ENCODE assay signal across 8 cellular contexts in genomic region chr15:31870336-31871158, GRCh38. TPM values are rescaled to one million over a fixed set of nuclear protein-coding genes. Genes with fewer than 3 reads are reported as not detected.
DNase-seq lines count a peak whose midpoint lies in the region; ATAC-seq and TF ChIP-seq lines count a peak whose summit lies in the region.

OTUD7A (minus strand) TSS chr15:31870673.

- no peaks in the 10 kb centered on the region for H3K79me2 ChIP-seq in fibroblast of lung (ENCODE audit: control insufficient read depth, insufficient read depth, low read length)

- TF ChIP-seq EP300 in Ishikawa (IDR thresholded peaks at IDR 0.05; ENCODE audit: borderline replicate concordance) = no peak

- H3K27me3 Mint-ChIP-seq in naive thymus-derived CD4-positive, alpha-beta T cell = peaks cover 4 to 56% (median 11%) of the 10 kb centered on the region in 5 donors

- peak; percentile 86 for ATAC-seq in GM21576 (IDR thresholded peaks at IDR 0.05; ENCODE audit: unreplicated experiment)
- peak; percentile 94 for ATAC-seq in naive thymus-derived CD4-positive, alpha-beta T cell

- DNase-seq in DMS 273 (lab: John Stamatoyannopoulos, UW; ENCODE audit: unreplicated experiment) (peak; percentile 94), activated T-helper 1 cell treated with Interleukin-2 at 50 U/mL for 16 hours (ENCODE audit: low read depth) (peak; percentile 83), fibroblast of lung (ENCODE audit: low read depth in 2 of 2) (peak; percentile 68 to 71)
- peak; percentile 78 to 92 (median 89) for DNase-seq in naive thymus-derived CD4-positive, alpha-beta T cell
- DNase-seq in stimulated activated CD8-positive, alpha-beta memory T cell treated with anti-CD3 and anti-CD28 coated beads, Interleukin-7, amount 100 ng/mL, for 48 hours (ENCODE audit: extremely low read depth in 1 of 2, low read depth in 1 of 2) = peak; percentile 47 to 68

- H3K4me1 Mint-ChIP-seq in naive thymus-derived CD4-positive, alpha-beta T cell = peaks cover 11 to 23% (median 14%) of the 10 kb centered on the region in 7 donors

- H3K36me3 ChIP-seq in fibroblast of lung (ENCODE audit: control insufficient read depth, insufficient read depth, low read length) = no peaks in the 10 kb centered on the region
- no peaks in the 10 kb centered on the region for H3K36me3 ChIP-seq in naive thymus-derived CD4-positive, alpha-beta T cell (ENCODE audit: control insufficient read depth in 2 of 3, insufficient read depth in 3 of 3, low read length in 3 of 3)

- no peak within 1 kb of the TSS for H3K9ac ChIP-seq in fibroblast of lung (ENCODE audit: insufficient read depth, low read length)

- H3K9me3 Mint-ChIP-seq in naive thymus-derived CD4-positive, alpha-beta T cell = peaks cover 0 to 7% (median 2%) of the 10 kb centered on the region in 11 donors

- POLR2A ChIA-PET in naive thymus-derived CD4-positive, alpha-beta T cell (lab: Charles Lee) = no interaction called here

- TF ChIP-seq CTCF in fibroblast of lung (conservative IDR thresholded peaks at IDR 0.05 in 1 of 2, IDR thresholded peaks at IDR 0.05 in 1 of 2; ENCODE audit: low read depth in 1 of 2, low read length in 2 of 2) = no peak

- intact Hi-C loops in naive thymus-derived CD4-positive, alpha-beta T cell (cut with micrococcal nuclease) = loop anchor here in 1 of 2 donors (2.0 kb wide), 1 partner anchor 880 kb away; the partner anchor contains the start of gene MTMR10

- H3K27ac ChIP-seq in fibroblast of lung (ENCODE audit: insufficient read depth, low read length) = no peak within 1 kb of the TSS
- H3K27ac ChIP-seq in naive thymus-derived CD4-positive, alpha-beta T cell (ENCODE audit: low read depth, low read length) = peak within 1 kb of the TSS; percentile 62

- peak within 1 kb of the TSS; percentile 88 for H3K4me2 ChIP-seq in fibroblast of lung (ENCODE audit: extremely low read depth, insufficient read depth, low read length)

- peak within 1 kb of the TSS; percentile 90 to 98 (median 95) for H3K4me3 Mint-ChIP-seq in naive thymus-derived CD4-positive, alpha-beta T cell

- H3K27me3 ChIP-seq in fibroblast of lung (ENCODE audit: control insufficient read depth, insufficient read depth, low read length) = no peaks in the 10 kb centered on the region
- H3K27me3 ChIP-seq in naive thymus-derived CD4-positive, alpha-beta T cell (ENCODE audit: control insufficient read depth in 2 of 2, insufficient read depth in 2 of 2, low read length in 2 of 2) = no peaks in the 10 kb centered on the region

- H4K20me1 ChIP-seq in fibroblast of lung (ENCODE audit: control insufficient read depth, extremely low read depth, insufficient read depth, low read length) = no peaks in the 10 kb centered on the region

- H3K4me3 ChIP-seq in fibroblast of lung (replicated peaks in 1 of 4; ENCODE audit: control extremely low read depth in 1 of 4, insufficient read depth in 1 of 4, low read depth in 3 of 4, low read length in 4 of 4) = peak within 1 kb of the TSS; percentile 44 to 58 (median 49)
- H3K4me3 ChIP-seq in naive thymus-derived CD4-positive, alpha-beta T cell (ENCODE audit: low read length) = peak within 1 kb of the TSS; percentile 72

- no peaks in the 10 kb centered on the region for H3K9me3 ChIP-seq in fibroblast of lung (ENCODE audit: control insufficient read depth, insufficient read depth, low read depth, low read length)
- no peaks in the 10 kb centered on the region for H3K9me3 ChIP-seq in naive thymus-derived CD4-positive, alpha-beta T cell (ENCODE audit: control insufficient read depth in 2 of 3, low read length in 3 of 3)

- H3K4me1 ChIP-seq in fibroblast of lung (ENCODE audit: control insufficient read depth, extremely low read depth, insufficient read depth, low read length) = peaks cover 2% of the 10 kb centered on the region
- H3K4me1 ChIP-seq in naive thymus-derived CD4-positive, alpha-beta T cell (ENCODE audit: control insufficient read depth in 2 of 2, insufficient read depth in 2 of 2, low read length in 2 of 2) = peaks cover 5 to 7% of the 10 kb centered on the region in 2 donors

- peak within 1 kb of the TSS; percentile 78 for H2AFZ ChIP-seq in fibroblast of lung (ENCODE audit: low read length)

- no peak for TF ChIP-seq RAD21 in Ishikawa (IDR thresholded peaks at IDR 0.05; ENCODE audit: low read depth)

- H3K27ac Mint-ChIP-seq in naive thymus-derived CD4-positive, alpha-beta T cell = peak within 1 kb of the TSS; percentile 59 to 98 (median 92)

- CTCF ChIA-PET in naive thymus-derived CD4-positive, alpha-beta T cell (lab: Charles Lee) = no interaction called here

- peaks cover 0 to 6% (median 0%) of the 10 kb centered on the region in 5 donors for H3K36me3 Mint-ChIP-seq in naive thymus-derived CD4-positive, alpha-beta T cell

TF ChIP-seq in Ishikawa, 13 proteins besides CTCF, POLR2A, EP300 and RAD21:
- TF ChIP-seq MAX (IDR thresholded peaks at IDR 0.05) = no peak
- no peak for TF ChIP-seq TEAD4 (IDR thresholded peaks at IDR 0.05)
- TF ChIP-seq FOXM1 (IDR thresholded peaks at IDR 0.05; ENCODE audit: borderline replicate concordance, low read depth) = no peak
- TF ChIP-seq ZBTB7A (IDR thresholded peaks at IDR 0.05; ENCODE audit: low read depth) = peak; percentile 70; the same call in 1 of the 2 replicates
- peak; percentile 81 for TF ChIP-seq REST (IDR thresholded peaks at IDR 0.05; ENCODE audit: low read depth)
TF ChIP-seq in Ishikawa: peak in this region for 2.

TF ChIP-seq in PFSK-1, 5 proteins besides CTCF, POLR2A, EP300 and RAD21:
- TF ChIP-seq REST (IDR thresholded peaks at IDR 0.05; ENCODE audit: insufficient read depth in 1 of 2, low read depth in 2 of 2, low read length in 2 of 2) = peak; percentile 60 to 89; a peak in 3 of 4 replicates
- no peak for TF ChIP-seq SIN3A (IDR thresholded peaks at IDR 0.05; ENCODE audit: borderline replicate concordance, insufficient read depth, low read length)

RNA-seq across cellular contexts. Expression of gene OTUD7A, which starts in this region (rescaled TPM):
- 0.29 TPM for polyA plus RNA-seq in PFSK-1 (2012; ENCODE audit: insufficient read length, low read depth)
- 0.50 and 0.51 TPM in 2 replicates for total RNA-seq in fibroblast of lung
- 0.03 and 0.08 TPM in 2 replicates for polyA plus RNA-seq in fibroblast of lung
- 0.10 and 0.14 TPM in 2 replicates for polyA plus RNA-seq in fibroblast of lung (2012)
- polyA minus RNA-seq in fibroblast of lung (ENCODE audit: low replicate concordance) = 2.9 TPM in 1 of 2 replicates, not detected in the other
- total RNA-seq in naive thymus-derived CD4-positive, alpha-beta T cell = 1 to 10 TPM in 4 of 5 experiments, under 1 TPM in 1; 0.73 to 5.8 (median 4.2) TPM
- polyA plus RNA-seq in naive thymus-derived CD4-positive, alpha-beta T cell = under 1 TPM; 0.35 to 0.87 TPM
